In the genomic region with DNA sequence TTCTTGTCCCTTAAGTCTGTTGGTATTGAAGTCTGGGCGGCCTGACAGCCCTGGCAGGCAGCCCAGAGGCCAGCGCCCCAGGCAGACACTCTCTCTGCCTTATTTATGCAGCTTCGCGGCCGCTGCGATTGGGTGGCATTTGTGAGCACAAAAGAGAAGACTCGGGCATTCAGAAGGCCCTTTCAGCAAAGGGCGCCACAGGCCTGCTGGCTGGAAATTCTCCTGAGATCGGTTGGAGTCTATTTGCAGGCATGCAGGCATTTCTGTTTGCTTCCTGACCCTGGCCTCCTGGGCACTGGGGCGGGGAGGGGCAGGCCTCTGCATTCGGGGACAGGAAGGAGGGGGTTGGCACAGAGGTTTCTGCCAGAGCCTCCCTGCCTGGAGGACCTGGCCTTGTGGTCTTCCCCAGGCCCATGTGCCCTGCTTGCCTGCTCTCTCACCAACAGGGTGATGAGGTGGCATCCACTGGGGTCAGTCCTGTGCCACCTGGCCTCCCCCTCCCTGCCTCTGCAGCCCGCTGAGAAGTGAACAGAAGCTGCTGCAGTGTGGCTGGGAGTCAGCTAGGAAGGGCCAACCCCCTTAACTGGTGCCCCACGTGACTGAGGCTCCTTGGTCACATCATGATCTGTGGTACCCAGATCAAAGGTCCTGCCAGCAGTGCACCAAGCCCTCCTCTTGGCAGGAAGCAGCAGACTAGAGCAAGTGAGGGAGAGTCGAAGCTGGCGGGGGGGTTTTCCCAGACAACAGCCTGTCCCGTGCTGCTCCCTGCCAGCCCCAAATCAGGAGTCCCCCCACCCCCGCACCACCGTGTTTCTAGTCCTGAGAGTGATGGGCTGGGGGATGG, we compare ENCODE assay signal across 8 cellular contexts. TPM values are rescaled to one million over a fixed set of nuclear protein-coding genes. Genes with fewer than 3 reads are reported as not detected.
DNase-seq lines count a peak whose midpoint lies in the region; ATAC-seq and TF ChIP-seq lines count a peak whose summit lies in the region.

No MANE protein-coding gene starts in this region.

- peaks cover 6% of the 10 kb centered on the region; the same call in 1 of the 2 replicates for H3K79me2 ChIP-seq in Loucy (ENCODE audit: insufficient read depth, low read length)

- H3K4me2 ChIP-seq in Loucy (ENCODE audit: low read depth, low read length, poor library complexity, severe bottlenecking) = peak overlapping the region; percentile 76

- DNase-seq in Ammon's horn (ENCODE audit: low spot score) = peak; percentile 81
- peak; percentile 75 to 98 (median 93) for DNase-seq in T-cell
- DNase-seq in activated naive CD8-positive, alpha-beta T cell treated with anti-CD3 and anti-CD28 coated beads, Interleukin-2, amount 10 ng/mL, durations not matched to agents 7 days and 5 days = peak; percentile 76
- DNase-seq in lung (ENCODE audit: low spot score) = peak; percentile 44
- DNase-seq in stimulated activated CD8-positive, alpha-beta memory T cell treated with anti-CD3 and anti-CD28 coated beads, Interleukin-7, amount 100 ng/mL, for 1 hour (ENCODE audit: low read depth in 2 of 2) = peak; percentile 62 to 67
- DNase-seq in DMS114 treated with DMSO at 0.1 percent for 48 hours (lab: John Stamatoyannopoulos, UW; ENCODE audit: unreplicated experiment) = no peak

- no peaks in the 10 kb centered on the region for H3K9me3 ChIP-seq in Loucy (ENCODE audit: insufficient read depth, low read depth, low read length)
- H3K9me3 ChIP-seq in lung (ENCODE audit: control insufficient read depth in 2 of 2, insufficient read depth in 1 of 2, low read length in 1 of 2) = no peaks in the 10 kb centered on the region

- H3K27ac ChIP-seq in lung (ENCODE audit: low read depth in 1 of 2, low read length in 1 of 2) = no peak overlapping the region

- H3K27me3 ChIP-seq in Loucy (ENCODE audit: insufficient read depth, low read length, poor library complexity, severe bottlenecking) = no peaks in the 10 kb centered on the region
- H3K27me3 ChIP-seq in lung (ENCODE audit: control insufficient read depth, insufficient read depth) = no peaks in the 10 kb centered on the region

- H3K4me3 ChIP-seq in Loucy (ENCODE audit: low read length, poor library complexity, severe bottlenecking) (peak overlapping the region; percentile 72), lung (no peak overlapping the region)

- H3K4me1 ChIP-seq in Loucy (ENCODE audit: insufficient read depth, low read length, poor library complexity, severe bottlenecking) = peaks cover 66% of the 10 kb centered on the region
- H3K4me1 ChIP-seq in lung (ENCODE audit: control insufficient read depth in 2 of 2, insufficient read depth in 2 of 2, low read length in 2 of 2) = peaks cover 0 to 1% of the 10 kb centered on the region in 2 donors

- TF ChIP-seq CTCF in Loucy (conservative IDR thresholded peaks at IDR 0.05; ENCODE audit: low read length) (peak; percentile 20; the same call in 1 of the 2 replicates), lung (IDR thresholded peaks at IDR 0.05; ENCODE audit: control extremely low read depth, extremely low read depth) (no peak)

- peak overlapping the region; percentile 26; the same call in 1 of the 2 replicates for H2AFZ ChIP-seq in Loucy (ENCODE audit: low read length)

- H3K27me3 Mint-ChIP-seq in T-cell = no peaks in the 10 kb centered on the region
- no peaks in the 10 kb centered on the region for H3K27me3 Mint-ChIP-seq in activated naive CD8-positive, alpha-beta T cell treated with anti-CD3 and anti-CD28 coated beads, Interleukin-2, amount 10 ng/mL, durations not matched to agents 7 days and 5 days

- peak overlapping the region; percentile 86 for H3K9ac ChIP-seq in Loucy (ENCODE audit: low read depth, low read length, poor library complexity, severe bottlenecking)

- no peaks in the 10 kb centered on the region for H3K9me3 Mint-ChIP-seq in T-cell
- no peaks in the 10 kb centered on the region for H3K9me3 Mint-ChIP-seq in activated naive CD8-positive, alpha-beta T cell treated with anti-CD3 and anti-CD28 coated beads, Interleukin-2, amount 10 ng/mL, durations not matched to agents 7 days and 5 days

- ATAC-seq in GM19395 (IDR thresholded peaks at IDR 0.05; ENCODE audit: unreplicated experiment) (peak; percentile 59), T-cell (replicated peaks in 1 of 4) (peak; percentile 86 to 90 (median 88)), lung (ENCODE audit: insufficient read depth, low FRiP score) (peak; percentile 10)
- ATAC-seq in activated naive CD8-positive, alpha-beta T cell treated with anti-CD3 and anti-CD28 coated beads, Interleukin-2, amount 10 ng/mL, durations not matched to agents 7 days and 5 days (ENCODE audit: low read depth) = peak; percentile 86

- no peaks in the 10 kb centered on the region for H3K9me2 ChIP-seq in Loucy (replicated peaks; ENCODE audit: low read depth, low read length)

- POLR2A ChIA-PET in T-cell (lab: Charles Lee) = interaction anchor here (0.5 to 4.5 kb wide), 15 partner anchors 8 to 1187 kb away, joined by 3 to 157 read pairs (median 5); a partner anchor contains a TSS
- POLR2A ChIA-PET in activated naive CD8-positive, alpha-beta T cell treated with anti-CD3 and anti-CD28 coated beads, Interleukin-2, amount 10 ng/mL, durations not matched to agents 7 days and 5 days (lab: Charles Lee) = interaction anchor here (0.6 to 8.7 kb wide), 16 partner anchors 8 to 485 kb away, joined by 3 to 182 read pairs (median 4); a partner anchor contains a TSS

- 23 to 27% methylated on average over 18 of the region's 18 CpGs for WGBS in lung, 2 donors

- H3F3A ChIP-seq in Loucy (ENCODE audit: low read depth) = peaks cover 11% of the 10 kb centered on the region; the same call in 1 of the 2 replicates

- peak overlapping the region; percentile 100 for H3K27ac Mint-ChIP-seq in T-cell
- H3K27ac Mint-ChIP-seq in activated naive CD8-positive, alpha-beta T cell treated with anti-CD3 and anti-CD28 coated beads, Interleukin-2, amount 10 ng/mL, durations not matched to agents 7 days and 5 days = peak overlapping the region; percentile 99

- H3K4me1 Mint-ChIP-seq in T-cell = peaks cover 79 to 90% (median 90%) of the 10 kb centered on the region in 3 donors
- peaks cover 59% of the 10 kb centered on the region for H3K4me1 Mint-ChIP-seq in activated naive CD8-positive, alpha-beta T cell treated with anti-CD3 and anti-CD28 coated beads, Interleukin-2, amount 10 ng/mL, durations not matched to agents 7 days and 5 days

- H4K20me1 ChIP-seq in Loucy (ENCODE audit: insufficient read depth, low read length, poor library complexity, severe bottlenecking) = no peaks in the 10 kb centered on the region

- H3K36me3 ChIP-seq in Loucy (ENCODE audit: insufficient read depth, low read length) (no peaks in the 10 kb centered on the region), lung (ENCODE audit: control insufficient read depth in 2 of 2, insufficient read depth in 2 of 2, low read length in 2 of 2) (no peaks in the 10 kb centered on the region)

- H3K4me3 Mint-ChIP-seq in T-cell = peak overlapping the region; percentile 76 to 91 (median 83)
- peak overlapping the region; percentile 86 for H3K4me3 Mint-ChIP-seq in activated naive CD8-positive, alpha-beta T cell treated with anti-CD3 and anti-CD28 coated beads, Interleukin-2, amount 10 ng/mL, durations not matched to agents 7 days and 5 days

- CTCF ChIA-PET in T-cell (lab: Charles Lee) = interaction anchor here (0.6 to 2.8 kb wide), 13 partner anchors 8 to 1403 kb away, joined by 3 to 38 read pairs (median 3); a partner anchor contains a TSS

- H3K36me3 Mint-ChIP-seq in T-cell = peaks cover 5% of the 10 kb centered on the region
- H3K36me3 Mint-ChIP-seq in activated naive CD8-positive, alpha-beta T cell treated with anti-CD3 and anti-CD28 coated beads, Interleukin-2, amount 10 ng/mL, durations not matched to agents 7 days and 5 days = no peaks in the 10 kb centered on the region

RNA-seq across cellular contexts. Expression of a gene that starts 16.6 kb away (rescaled TPM):
- total RNA-seq in T-cell = 10 to 100 TPM; 14.3 to 25.2 (median 17.8) TPM
- total RNA-seq in activated naive CD8-positive, alpha-beta T cell treated with anti-CD3 and anti-CD28 coated beads, Interleukin-2, amount 10 ng/mL, durations not matched to agents 7 days and 5 days = 10 to 100 TPM; 48.5 to 54.2 TPM
- 10 to 100 TPM; 13.4 to 19.3 TPM for total RNA-seq in lung
- polyA plus RNA-seq in lung = 10 to 100 TPM; 26.8 to 54.6 TPM

Comparison
In these comparisons a context has a peak if more than half of its experiments do, and no peak if none do; other contexts are left out.
1. ATAC-seq: peak in every context shown above with its lines; median percentile 88 in T-cell; 86 in activated naive CD8-positive, alpha-beta T cell treated with anti-CD3 and anti-CD28 coated beads, Interleukin-2, amount 10 ng/mL, durations not matched to agents 7 days and 5 days; 59 in GM19395; 10 in lung.